9 cellular contexts compared by ENCODE assay signal in genomic region chr15:90191344-90191687, GRCh38. TPM values are rescaled to one million over a fixed set of nuclear protein-coding genes. Genes with fewer than 3 reads are reported as not detected.
A peak's percentile ranks its signal among the peaks of the same experiment; 100 is the strongest.
DNase-seq lines count a peak whose midpoint lies in the region; ATAC-seq and TF ChIP-seq lines count a peak whose summit lies in the region.
"Had no signal": no experiment of that assay in that cellular context is flagged by ENCODE, and none has a peak within 500 bp of the region (broad histone marks: within the 10 kb centered on the region; RNA-seq: fewer than 3 reads in every experiment).

No MANE protein-coding gene starts in this region.

- no peaks in the 10 kb centered on the region for H3K4me1 ChIP-seq in mesendoderm (ENCODE audit: control insufficient read depth, low read depth, low read length)

- no peak for DNase-seq in osteocyte (ENCODE audit: extremely low spot score, unreplicated experiment)
- DNase-seq in DMS114 treated with DMSO at 0.1 percent for 48 hours (lab: John Stamatoyannopoulos, UW; ENCODE audit: unreplicated experiment) = no peak
- DNase-seq in NCI-H2171 treated with DMSO at 0.1 percent for 48 hours (lab: John Stamatoyannopoulos, UW) = no peak
- DNase-seq in stimulated activated naive CD4-positive, alpha-beta T cell (lab: John Stamatoyannopoulos, UW) = no peak
- DNase-seq in mesendoderm = no peak

- H3K79me1 ChIP-seq in mesendoderm (ENCODE audit: low read length) = no peaks in the 10 kb centered on the region

- H2BK120ac ChIP-seq in mesendoderm (ENCODE audit: low read depth, low read length) = no peak overlapping the region

- no peak overlapping the region for H2BK5ac ChIP-seq in mesendoderm (ENCODE audit: low read length)

- no peak overlapping the region for H3K4ac ChIP-seq in mesendoderm (ENCODE audit: low read depth, low read length)

- H3K4me2 ChIP-seq in mesendoderm (ENCODE audit: low read length) = no peak overlapping the region

- no peak overlapping the region for H3K18ac ChIP-seq in mesendoderm (ENCODE audit: low read length)

- H4K5ac ChIP-seq in mesendoderm (ENCODE audit: low read length) = no peak overlapping the region

- no peak overlapping the region for H3K4me3 ChIP-seq in mesendoderm (ENCODE audit: low read length)

- H3K4me3 Mint-ChIP-seq in osteocyte (ENCODE audit: unreplicated experiment) = no peak overlapping the region

- ATAC-seq in GM18861 (IDR thresholded peaks at IDR 0.05; ENCODE audit: unreplicated experiment) (peak; percentile 24), HG02763 (IDR thresholded peaks at IDR 0.05; ENCODE audit: unreplicated experiment) (peak; percentile 11)

- no peak overlapping the region for H3K23ac ChIP-seq in mesendoderm (ENCODE audit: low read length)

- no peaks in the 10 kb centered on the region for H3K36me3 Mint-ChIP-seq in osteocyte (ENCODE audit: unreplicated experiment)

- H3K9me3 Mint-ChIP-seq in osteocyte (ENCODE audit: unreplicated experiment) = no peaks in the 10 kb centered on the region

- no peak overlapping the region for H4K8ac ChIP-seq in mesendoderm (ENCODE audit: low read depth, low read length)

- H3K27ac ChIP-seq in angular gyrus (ENCODE audit: low read depth, low read length) = peak overlapping the region; percentile 89
- H3K27ac ChIP-seq in mesendoderm (ENCODE audit: low read depth, low read length) = no peak overlapping the region

- H3K27me3 ChIP-seq in mesendoderm (ENCODE audit: insufficient read depth, low read length, poor library complexity) = no peaks in the 10 kb centered on the region

- H3K36me3 ChIP-seq in mesendoderm (ENCODE audit: control insufficient read depth, insufficient read depth, low read length) = no peaks in the 10 kb centered on the region

- TF ChIP-seq CTCF in osteocyte (IDR thresholded peaks at IDR 0.05) = no peak

- peaks cover 27% of the 10 kb centered on the region for H3K4me1 Mint-ChIP-seq in osteocyte (ENCODE audit: unreplicated experiment)

- no CpG with 5 or more reads among the region's 3 CpGs for WGBS in mesendoderm (ENCODE audit: extremely low coverage, insufficient coverage, low lambda C conversion rate)

- peak overlapping the region; percentile 67 for H3K27ac Mint-ChIP-seq in osteocyte (ENCODE audit: unreplicated experiment)

- H3K56ac ChIP-seq in mesendoderm (ENCODE audit: low read length) = no peak overlapping the region

- no peak overlapping the region for H3K9ac ChIP-seq in mesendoderm (ENCODE audit: low read length)

- H3K79me2 ChIP-seq in mesendoderm (ENCODE audit: control insufficient read depth, insufficient read depth, low read length) = no peaks in the 10 kb centered on the region

- no peak overlapping the region for H2BK15ac ChIP-seq in mesendoderm (replicated peaks; ENCODE audit: low read depth)

- no peak overlapping the region for H2AK5ac ChIP-seq in mesendoderm (ENCODE audit: low read length)

- no peaks in the 10 kb centered on the region for H3K27me3 Mint-ChIP-seq in osteocyte (ENCODE audit: unreplicated experiment)

RNA-seq across cellular contexts. Expression of gene SEMA4B, which starts 9.8 kb away (rescaled TPM):
- 23.3 and 26.0 TPM in 2 replicates for total RNA-seq in osteocyte
- polyA plus RNA-seq in mesendoderm (2013, experiment 1 of 2) = 14.6 TPM
- 14.6 TPM for polyA plus RNA-seq in mesendoderm (2013, experiment 2 of 2)

RNA-seq across cellular contexts. Expression of gene CIB1, which starts 42.4 kb away (rescaled TPM):
- total RNA-seq in osteocyte = 33.8 and 35.9 TPM in 2 replicates
- polyA plus RNA-seq in mesendoderm (2013, experiment 1 of 2) = 24.0 TPM
- 23.4 TPM for polyA plus RNA-seq in mesendoderm (2013, experiment 2 of 2)

RNA-seq across cellular contexts. Expression of gene GDPGP1, which starts 42.7 kb away (rescaled TPM):
- total RNA-seq in osteocyte = 5.6 and 6.6 TPM in 2 replicates
- 1.1 TPM for polyA plus RNA-seq in mesendoderm (2013, experiment 1 of 2)
- 1.1 TPM for polyA plus RNA-seq in mesendoderm (2013, experiment 2 of 2)

RNA-seq across cellular contexts. Expression of gene TTLL13, which starts 58.0 kb away (rescaled TPM):
- not detected in 2 replicates for total RNA-seq in osteocyte
- polyA plus RNA-seq in mesendoderm (2013, experiment 1 of 2) = not detected
- polyA plus RNA-seq in mesendoderm (2013, experiment 2 of 2) = 0.01 TPM
- total RNA-seq: M059J had no signal
